In the genomic region with DNA sequence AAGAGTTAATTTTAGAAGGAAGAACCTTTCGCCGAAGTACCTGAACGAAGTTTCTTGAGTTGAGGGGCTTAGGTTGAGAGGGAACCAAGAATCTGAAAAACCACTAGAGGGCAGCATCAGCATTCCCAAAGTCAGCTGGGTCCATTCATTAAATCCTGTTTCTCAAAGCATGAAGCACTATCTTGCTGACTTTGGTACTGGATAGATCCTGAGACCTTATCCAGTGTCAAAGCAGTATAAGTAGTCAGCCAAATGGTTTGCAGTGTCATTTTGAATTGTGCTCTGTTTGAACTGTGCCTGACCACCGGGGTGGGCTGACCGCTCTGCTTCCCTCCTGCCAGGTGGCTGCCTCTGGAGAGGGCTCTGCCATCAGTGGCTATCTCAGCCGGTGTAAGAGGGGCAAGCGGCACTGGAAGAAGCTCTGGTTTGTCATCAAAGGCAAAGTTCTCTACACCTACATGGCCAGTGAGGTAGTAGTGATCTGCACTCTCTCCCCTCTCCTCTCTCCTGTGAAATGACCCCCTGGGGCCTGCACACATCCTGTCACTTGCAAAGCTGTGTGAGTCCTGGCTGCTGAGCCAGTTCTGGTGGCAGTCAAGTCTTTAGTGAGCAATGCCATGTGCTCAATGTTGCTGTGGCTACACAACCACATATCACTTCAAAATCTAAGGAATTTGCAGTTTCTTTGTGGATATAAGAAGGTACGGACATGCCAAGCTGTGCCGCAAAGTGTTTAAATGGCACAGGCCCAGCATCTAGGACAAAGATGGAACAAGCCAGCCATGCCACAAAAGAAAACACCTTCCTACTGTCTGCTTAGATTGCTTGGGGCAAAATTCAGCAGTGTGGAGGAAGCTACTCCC, we compare ENCODE assay signal across 9 cellular contexts. TPM values are rescaled to one million over a fixed set of nuclear protein-coding genes. Genes with fewer than 3 reads are reported as not detected.
DNase-seq lines count a peak whose midpoint lies in the region; ATAC-seq, FAIRE-seq and TF ChIP-seq lines count a peak whose summit lies in the region.
"Had no signal": no experiment of that assay in that cellular context is flagged by ENCODE, and none has a peak within 500 bp of the region (broad histone marks: within the 10 kb centered on the region; RNA-seq: fewer than 3 reads in every experiment).

No MANE protein-coding gene starts in this region.

- H3K4me3 ChIP-seq in HAP-1: no peak overlapping the region
- H3K4me3 ChIP-seq: skin epidermis had no signal

- 0 out of 2 replicates have a peak, but pooled peaks cover 2% of the 10 kb centered on the region for H3K27me3 ChIP-seq in HAP-1 (ENCODE audit: low read depth)

- no peaks in the 10 kb centered on the region for H3K36me3 ChIP-seq in HAP-1 (replicated peaks)

- H3K27me3 Mint-ChIP-seq in type B pancreatic cell: peaks cover 21% of the 10 kb centered on the region

- FAIRE-seq in D721Med (lab: Jason Lieb, UNC): no peak

- no peaks in the 10 kb centered on the region for H3K36me3 Mint-ChIP-seq in type B pancreatic cell

- peaks cover 3% of the 10 kb centered on the region for H3K4me1 Mint-ChIP-seq in type B pancreatic cell (ENCODE audit: unreplicated experiment)

- H3K9me3 Mint-ChIP-seq in type B pancreatic cell: no peaks in the 10 kb centered on the region

- H3K4me1 ChIP-seq in HAP-1: no peaks in the 10 kb centered on the region

- no peak overlapping the region for H3K27ac Mint-ChIP-seq in type B pancreatic cell

- in situ Hi-C loops in HAP-1 (cut with MboI; ENCODE audit: low sequenced_read_pairs): loop anchor here (10.0 kb wide), 1 partner anchor 411 kb away; no protein-coding TSS in a partner anchor
- in situ Hi-C loops in T47D (cut with HindIII; ENCODE audit: low pct_unique_long_range_greater_than_20kb, low sequenced_read_pairs): no loop called here

- DNase-seq in D721Med (ENCODE audit: insufficient read length, low spot score) (peak; percentile 57), HAP-1 (ENCODE audit: low spot score in 2 of 2) (peak; percentile 64 to 77), NCI-H774 (lab: John Stamatoyannopoulos, UW) (peak; percentile 44), T47D (ENCODE audit: low read depth in 1 of 2, low spot score in 1 of 2) (peak; percentile 53 to 87), kidney glomerular epithelial cell (lab: John Stamatoyannopoulos, UW) (peak; percentile 71), type B pancreatic cell (ENCODE audit: extremely low spot score, unreplicated experiment) (no peak)
- no peak for DNase-seq in effector CD8-positive, alpha-beta T cell (lab: John Stamatoyannopoulos, UW)

- no peak for ATAC-seq in GM21786 (IDR thresholded peaks at IDR 0.05; ENCODE audit: unreplicated experiment)

- peak; percentile 83 for TF ChIP-seq CTCF in D721Med (IDR thresholded peaks at IDR 0.05; ENCODE audit: insufficient read depth, missing control alignments)
- peak; percentile 87 for TF ChIP-seq CTCF in type B pancreatic cell (conservative IDR thresholded peaks at IDR 0.05)

- no peak overlapping the region for H3K4me3 Mint-ChIP-seq in type B pancreatic cell

- H3K9me3 ChIP-seq in HAP-1: no peaks in the 10 kb centered on the region

RNA-seq across cellular contexts. Expression of gene NR2C2, which starts 21.4 kb away (rescaled TPM):
- 43.6 and 47.7 TPM in 2 replicates for total RNA-seq in type B pancreatic cell (ENCODE audit: low replicate concordance)

Comparison
In these comparisons a context has a peak if more than half of its experiments do, and no peak if none do; other contexts are left out.
1. DNase-seq: peak in D721Med (single experiment), HAP-1 (2 of 2), NCI-H774 (single experiment), T47D (2 of 2) and kidney glomerular epithelial cell (single experiment); none in type B pancreatic cell (single experiment) and effector CD8-positive, alpha-beta T cell (single experiment).